Comparison of ENCODE assay signal across 1 cellular context in the genomic region with DNA sequence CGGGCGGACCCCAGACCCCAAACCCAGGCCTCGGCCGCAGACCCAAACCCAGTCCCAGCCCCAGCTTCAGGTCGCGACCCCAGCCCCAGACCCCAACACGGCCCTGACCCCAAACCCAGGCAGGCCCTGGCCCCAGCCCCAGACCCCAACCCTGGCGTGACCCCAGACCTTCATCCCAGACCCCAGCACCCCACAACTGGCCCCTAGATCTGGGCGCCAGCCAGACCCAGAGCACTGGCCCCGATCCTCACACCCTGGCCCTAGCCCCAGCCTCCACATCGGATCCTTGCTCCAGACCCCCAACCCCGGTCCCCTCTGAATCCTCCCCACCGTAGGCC.
TF ChIP-seq lines count a peak whose summit lies in the region.

No MANE protein-coding gene starts in this region.

TF ChIP-seq in H1, 55 proteins besides CTCF, POLR2A, EP300 and RAD21:
- TF ChIP-seq, protein P1, sequence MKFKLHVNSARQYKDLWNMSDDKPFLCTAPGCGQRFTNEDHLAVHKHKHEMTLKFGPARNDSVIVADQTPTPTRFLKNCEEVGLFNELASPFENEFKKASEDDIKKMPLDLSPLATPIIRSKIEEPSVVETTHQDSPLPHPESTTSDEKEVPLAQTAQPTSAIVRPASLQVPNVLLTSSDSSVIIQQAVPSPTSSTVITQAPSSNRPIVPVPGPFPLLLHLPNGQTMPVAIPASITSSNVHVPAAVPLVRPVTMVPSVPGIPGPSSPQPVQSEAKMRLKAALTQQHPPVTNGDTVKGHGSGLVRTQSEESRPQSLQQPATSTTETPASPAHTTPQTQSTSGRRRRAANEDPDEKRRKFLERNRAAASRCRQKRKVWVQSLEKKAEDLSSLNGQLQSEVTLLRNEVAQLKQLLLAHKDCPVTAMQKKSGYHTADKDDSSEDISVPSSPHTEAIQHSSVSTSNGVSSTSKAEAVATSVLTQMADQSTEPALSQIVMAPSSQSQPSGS (IDR thresholded peaks at IDR 0.05; ENCODE audit: low read length): no peak
- TF ChIP-seq CREB1 (IDR thresholded peaks at IDR 0.05): no peak
- no peak for TF ChIP-seq SAP30 (IDR thresholded peaks at IDR 0.05; ENCODE audit: insufficient read depth, insufficient replicate concordance, low read length)
- no peak for TF ChIP-seq POU5F1 (IDR thresholded peaks at IDR 0.05; ENCODE audit: low read depth, low read length)
- TF ChIP-seq CTBP2 (IDR thresholded peaks at IDR 0.05; ENCODE audit: borderline replicate concordance, insufficient read depth, insufficient read length, low read length): no peak
- no peak for TF ChIP-seq GABPA (IDR thresholded peaks at IDR 0.05; ENCODE audit: borderline replicate concordance, insufficient read depth, low read length)
- TF ChIP-seq HDAC6 (IDR thresholded peaks at IDR 0.05; ENCODE audit: low read depth, low read length): no peak
- no peak for TF ChIP-seq TEAD4 (IDR thresholded peaks at IDR 0.05; ENCODE audit: low read depth, low read length)
- TF ChIP-seq CEBPB (IDR thresholded peaks at IDR 0.05; ENCODE audit: low read depth, low read length): no peak
- TF ChIP-seq FOSL1 (IDR thresholded peaks at IDR 0.05; ENCODE audit: insufficient read depth, low read depth, low read length): no peak
- TF ChIP-seq RFX5 (IDR thresholded peaks at IDR 0.05; ENCODE audit: borderline replicate concordance, low read depth, low read length): no peak
- no peak for TF ChIP-seq KDM5A (IDR thresholded peaks at IDR 0.05; ENCODE audit: low read length)
- TF ChIP-seq TBP (IDR thresholded peaks at IDR 0.05; ENCODE audit: low read depth, low read length): no peak
- TF ChIP-seq YY1 (IDR thresholded peaks at IDR 0.05; ENCODE audit: low read depth, low read length): no peak
- no peak for TF ChIP-seq POLR2AphosphoS5 (IDR thresholded peaks at IDR 0.05; ENCODE audit: low read depth, low read length)
- TF ChIP-seq BACH1 (IDR thresholded peaks at IDR 0.05; ENCODE audit: low read length): no peak
- no peak for TF ChIP-seq CHD1 (IDR thresholded peaks at IDR 0.05; ENCODE audit: low read depth, low read length)
